In genomic region chr20:57880155-57880648, GRCh38 we compare ENCODE assay signal across 17 cellular contexts.
A peak's percentile ranks its signal among the peaks of the same experiment; 100 is the strongest.
DNase-seq lines count a peak whose midpoint lies in the region; ATAC-seq, FAIRE-seq and TF ChIP-seq lines count a peak whose summit lies in the region.
"Had no signal": no experiment of that assay in that cellular context is flagged by ENCODE, and none has a peak within 500 bp of the region (broad histone marks: within the 10 kb centered on the region; RNA-seq: fewer than 3 reads in every experiment).

No MANE protein-coding gene starts in this region.

- peak; percentile 9 for DNase-seq in activated CD8-positive, alpha-beta memory T cell treated with anti-CD3 and anti-CD28 coated beads, Interleukin-2, amount 10 ng/mL, durations not matched to agents 7 days and 5 days
- no peak for DNase-seq in activated CD8-positive, alpha-beta memory T cell treated with anti-CD3 and anti-CD28 coated beads, Interleukin-2, amount 50 U/mL, for 4 hours
- DNase-seq in Right ventricle myocardium superior (no peak), vagina (ENCODE audit: extremely low spot score in 2 of 2) (peak; percentile 46 to 88), GM12891 (ENCODE audit: insufficient read length, low spot score) (no peak)
- DNase-seq: COR-L47; foreskin melanocyte; NCI-H1105; stimulated activated CD4-positive, alpha-beta T cell treated with anti-CD3 and anti-CD28 coated beads, Interleukin-1b, Interleukin-23, amount 100 ng/mL, for 48 hours had no signal

- H3K4me3 Mint-ChIP-seq in activated CD8-positive, alpha-beta memory T cell treated with anti-CD3 and anti-CD28 coated beads, Interleukin-2, amount 10 ng/mL, durations not matched to agents 7 days and 5 days = no peak overlapping the region
- H3K4me3 Mint-ChIP-seq in nephron = peak overlapping the region; percentile 5 to 32 (median 7)

- H3K27me3 Mint-ChIP-seq in activated CD8-positive, alpha-beta memory T cell treated with anti-CD3 and anti-CD28 coated beads, Interleukin-2, amount 10 ng/mL, durations not matched to agents 7 days and 5 days = peaks cover 21% of the 10 kb centered on the region
- peaks cover 1% of the 10 kb centered on the region for H3K27me3 Mint-ChIP-seq in nephron (ENCODE audit: low read depth)

- no peak overlapping the region for H3K4me3 ChIP-seq in vagina
- H3K4me3 ChIP-seq: mucosa of descending colon, prostate gland had no signal

- no peaks in the 10 kb centered on the region for H3K9me3 ChIP-seq in vagina
- H3K9me3 ChIP-seq: mucosa of descending colon, prostate gland had no signal

- peaks cover 39% of the 10 kb centered on the region for H3K4me1 ChIP-seq in vagina
- H3K4me1 ChIP-seq: prostate gland had no signal

- H3K36me3 Mint-ChIP-seq in activated CD8-positive, alpha-beta memory T cell treated with anti-CD3 and anti-CD28 coated beads, Interleukin-2, amount 10 ng/mL, durations not matched to agents 7 days and 5 days = no peaks in the 10 kb centered on the region
- no peaks in the 10 kb centered on the region for H3K36me3 Mint-ChIP-seq in nephron (ENCODE audit: low read depth)

- CTCF ChIA-PET in activated CD8-positive, alpha-beta memory T cell treated with anti-CD3 and anti-CD28 coated beads, Interleukin-2, amount 10 ng/mL, durations not matched to agents 7 days and 5 days (lab: Charles Lee) = no interaction called here

- H3K9me3 Mint-ChIP-seq in activated CD8-positive, alpha-beta memory T cell treated with anti-CD3 and anti-CD28 coated beads, Interleukin-2, amount 10 ng/mL, durations not matched to agents 7 days and 5 days (ENCODE audit: low read depth) = no peaks in the 10 kb centered on the region
- no peaks in the 10 kb centered on the region for H3K9me3 Mint-ChIP-seq in nephron

- peak overlapping the region; percentile 53 for H3K27ac ChIP-seq in vagina
- H3K27ac ChIP-seq: prostate gland had no signal

- no peak for TF ChIP-seq POLR2A in vagina (IDR thresholded peaks at IDR 0.05)
- TF ChIP-seq POLR2A in GM12891 (IDR thresholded peaks at IDR 0.05; ENCODE audit: low read depth, low read length) = no peak

- ATAC-seq in activated CD8-positive, alpha-beta memory T cell treated with anti-CD3 and anti-CD28 coated beads, Interleukin-2, amount 10 ng/mL, durations not matched to agents 7 days and 5 days = no peak
- ATAC-seq in Right ventricle myocardium superior (ENCODE audit: poor library complexity) (peak; percentile 78), HG03280 (IDR thresholded peaks at IDR 0.05; ENCODE audit: unreplicated experiment) (no peak), GM18502 (IDR thresholded peaks at IDR 0.05; ENCODE audit: poor library complexity, unreplicated experiment) (no peak)
- ATAC-seq: mucosa of descending colon had no signal

- no peaks in the 10 kb centered on the region for H3K36me3 ChIP-seq in vagina
- H3K36me3 ChIP-seq: prostate gland had no signal

- H3K27ac Mint-ChIP-seq in activated CD8-positive, alpha-beta memory T cell treated with anti-CD3 and anti-CD28 coated beads, Interleukin-2, amount 10 ng/mL, durations not matched to agents 7 days and 5 days = no peak overlapping the region
- peak overlapping the region; percentile 97 to 99 (median 98) for H3K27ac Mint-ChIP-seq in nephron

- intact Hi-C loops in Right ventricle myocardium superior (cut with DNase I) = no loop called here
- intact Hi-C loops in vagina (cut with DNase I) = no loop called here

- TF ChIP-seq CTCF in nephron (IDR thresholded peaks at IDR 0.05; ENCODE audit: unreplicated experiment in 3 of 3) (no peak), vagina (IDR thresholded peaks at IDR 0.05) (no peak)

- no peak for FAIRE-seq in GM12891 (lab: Jason Lieb, UNC)
- FAIRE-seq: A204.1, bronchial epithelial cell, G401.6 had no signal

- no peaks in the 10 kb centered on the region for H3K27me3 ChIP-seq in vagina

- H3K4me1 Mint-ChIP-seq in activated CD8-positive, alpha-beta memory T cell treated with anti-CD3 and anti-CD28 coated beads, Interleukin-2, amount 10 ng/mL, durations not matched to agents 7 days and 5 days = no peaks in the 10 kb centered on the region
- peaks cover 73% of the 10 kb centered on the region for H3K4me1 Mint-ChIP-seq in nephron

TF ChIP-seq in GM12891, 5 proteins besides CTCF, POLR2A, EP300 and RAD21:
- TF ChIP-seq PAX5 (IDR thresholded peaks at IDR 0.05; ENCODE audit: insufficient read depth, low read length, severe bottlenecking) = no peak
- TF ChIP-seq POLR2AphosphoS5 (IDR thresholded peaks at IDR 0.05; ENCODE audit: low read depth, low read length) = no peak
- TF ChIP-seq POU2F2 (IDR thresholded peaks at IDR 0.05; ENCODE audit: low read depth, low read length) = no peak
- TF ChIP-seq TAF1 (IDR thresholded peaks at IDR 0.05; ENCODE audit: low read depth, low read length) = no peak
- no peak for TF ChIP-seq SPI1 (IDR thresholded peaks at IDR 0.05; ENCODE audit: low read depth, low read length)
TF ChIP-seq in GM12891: peak in this region for 0.

Comparison
In these comparisons a context has a peak if more than half of its experiments do, and no peak if none do; other contexts are left out.
1. DNase-seq: peak in activated CD8-positive, alpha-beta memory T cell treated with anti-CD3 and anti-CD28 coated beads, Interleukin-2, amount 10 ng/mL, durations not matched to agents 7 days and 5 days (single experiment) and vagina (2 of 2); none in activated CD8-positive, alpha-beta memory T cell treated with anti-CD3 and anti-CD28 coated beads, Interleukin-2, amount 50 U/mL, for 4 hours (single experiment), Right ventricle myocardium superior (single experiment) and GM12891 (single experiment).